In genomic region chr3:182910939-182911781, GRCh38 we compare ENCODE assay signal across 17 cellular contexts.
DNase-seq lines count a peak whose midpoint lies in the region; ATAC-seq and TF ChIP-seq lines count a peak whose summit lies in the region.
"Had no signal": no experiment of that assay in that cellular context is flagged by ENCODE, and none has a peak within 500 bp of the region (broad histone marks: within the 10 kb centered on the region; RNA-seq: fewer than 3 reads in every experiment).

No MANE protein-coding gene starts in this region.

- H3K4me3 ChIP-seq in CD8-positive, alpha-beta memory T cell (ENCODE audit: low read length), result no peak overlapping the region
- no peak overlapping the region for H3K4me3 ChIP-seq in HCT116 (replicated peaks in 1 of 2; ENCODE audit: low read depth in 1 of 2, low read length in 2 of 2)
- H3K4me3 ChIP-seq: HAP-1, tibial nerve had no signal

- intact Hi-C loops in HCT116 (cut with micrococcal nuclease), result no loop called here

- peak overlapping the region; percentile 10 to 95 (median 74) for H3K27ac Mint-ChIP-seq in CD8-positive, alpha-beta memory T cell
- peak overlapping the region; percentile 92 for H3K27ac Mint-ChIP-seq in activated CD8-positive, alpha-beta T cell treated with anti-CD3 and anti-CD28 coated beads, Interleukin-2, amount 10 ng/mL, durations not matched to agents 7 days and 5 days
- H3K27ac Mint-ChIP-seq: endodermal cell had no signal

- H3K9me3 Mint-ChIP-seq in CD8-positive, alpha-beta memory T cell, result no peaks in the 10 kb centered on the region
- no peaks in the 10 kb centered on the region for H3K9me3 Mint-ChIP-seq in activated CD8-positive, alpha-beta T cell treated with anti-CD3 and anti-CD28 coated beads, Interleukin-2, amount 10 ng/mL, durations not matched to agents 7 days and 5 days (ENCODE audit: insufficient read depth)
- H3K9me3 Mint-ChIP-seq: endodermal cell, neural crest cell had no signal

- H3K4me2 ChIP-seq in HCT116 (ENCODE audit: low read length), result peak overlapping the region; percentile 53

- RAD21 ChIA-PET in HCT116 (lab: Charles Lee; ENCODE audit: low non-redundant PET in 1 of 2, low total read pairs in 2 of 2, uncharacterized antibody in 2 of 2, unreplicated experiment in 2 of 2), result no interaction called here

- POLR2A ChIA-PET in CD8-positive, alpha-beta memory T cell (lab: Charles Lee), result interaction anchor here (1.2 to 1.3 kb wide), 2 partner anchors 118 kb away, joined by 4 to 5 read pairs; partner anchors contain the start of gene ATP11B
- POLR2A ChIA-PET in HCT116 (lab: Charles Lee), result no interaction called here
- POLR2A ChIA-PET in activated CD8-positive, alpha-beta T cell treated with anti-CD3 and anti-CD28 coated beads, Interleukin-2, amount 10 ng/mL, durations not matched to agents 7 days and 5 days (lab: Charles Lee), result interaction anchor here (1.0 kb wide), 1 partner anchor 70 kb away, joined by 3 read pairs; no protein-coding TSS in a partner anchor

- H3K9me2 ChIP-seq in HCT116 (ENCODE audit: insufficient read depth), result no peaks in the 10 kb centered on the region

- H3K9ac ChIP-seq in HCT116 (ENCODE audit: low read length), result no peak overlapping the region

- peaks cover 46% of the 10 kb centered on the region for H3K4me1 ChIP-seq in CD8-positive, alpha-beta memory T cell (ENCODE audit: insufficient read depth, low read length)
- H3K4me1 ChIP-seq in HCT116 (ENCODE audit: control insufficient read depth in 1 of 2, insufficient read depth in 2 of 2, low read length in 2 of 2), result peaks cover 20 to 25% of the 10 kb centered on the region in 2 experiments
- H3K4me1 ChIP-seq: BE2C, HAP-1, tibial nerve had no signal

- DNase-seq in CD8-positive, alpha-beta memory T cell, result no peak
- DNase-seq in HCT116 (ENCODE audit: low read depth, low spot score) (no peak), iris pigment epithelial cell (ENCODE audit: low read depth) (peak; percentile 27), 8988T (no peak)
- DNase-seq in activated CD8-positive, alpha-beta T cell treated with anti-CD3 and anti-CD28 coated beads, Interleukin-2, amount 10 ng/mL, durations not matched to agents 7 days and 5 days, result peak; percentile 44
- DNase-seq: BE2C, cerebellar nuclear complex, endodermal cell, hippocampal formation, mesendoderm, NCI-H1436 had no signal

- no peak for TF ChIP-seq CTCF in HCT116 (IDR thresholded peaks at IDR 0.05 in 2 of 3, conservative IDR thresholded peaks at IDR 0.05 in 1 of 3; ENCODE audit: borderline replicate concordance in 1 of 3, insufficient read depth in 1 of 3, low read depth in 2 of 3, low read length in 2 of 3)

- H3K4me1 Mint-ChIP-seq in CD8-positive, alpha-beta memory T cell, result peaks cover 52 to 65% (median 60%) of the 10 kb centered on the region in 3 donors
- H3K4me1 Mint-ChIP-seq in activated CD8-positive, alpha-beta T cell treated with anti-CD3 and anti-CD28 coated beads, Interleukin-2, amount 10 ng/mL, durations not matched to agents 7 days and 5 days (ENCODE audit: low read depth), result peaks cover 66% of the 10 kb centered on the region

- H3K79me2 ChIP-seq in HCT116 (ENCODE audit: insufficient read depth, low read length), result no peaks in the 10 kb centered on the region

- no peak overlapping the region for H3K27ac ChIP-seq in CD8-positive, alpha-beta memory T cell (ENCODE audit: low read depth, low read length)
- peak overlapping the region; percentile 29; the same call in 1 of the 2 replicates for H3K27ac ChIP-seq in HCT116 (ENCODE audit: low read depth, low read length)
- H3K27ac ChIP-seq: tibial nerve, VCaP had no signal

- H3K9me3 ChIP-seq in CD8-positive, alpha-beta memory T cell (ENCODE audit: low read length), result no peaks in the 10 kb centered on the region
- no peaks in the 10 kb centered on the region for H3K9me3 ChIP-seq in HCT116 (ENCODE audit: control insufficient read depth in 1 of 2, insufficient read depth in 1 of 2, low read depth in 1 of 2, low read length in 2 of 2)
- H3K9me3 ChIP-seq: BE2C, HAP-1, tibial nerve had no signal

- H2AFZ ChIP-seq in HCT116 (ENCODE audit: low read depth, low read length, poor library complexity, severe bottlenecking), result no peak overlapping the region

- TF ChIP-seq RAD21 in HCT116 (IDR thresholded peaks at IDR 0.05; ENCODE audit: low read depth), result no peak

- no peak for TF ChIP-seq POLR2A in HCT116 (IDR thresholded peaks at IDR 0.05; ENCODE audit: borderline replicate concordance, extremely low read depth, insufficient read depth, insufficient read length)

- BruUV-seq in HCT116 (replicated peaks; lab: Mats Ljungman, UMichigan), result no TSS peak

- no peaks in the 10 kb centered on the region for H3K36me3 ChIP-seq in CD8-positive, alpha-beta memory T cell (ENCODE audit: insufficient read depth, low read length)
- H3K36me3 ChIP-seq in HCT116 (ENCODE audit: control insufficient read depth in 1 of 2, insufficient read depth in 2 of 2, low read length in 2 of 2), result 0 out of 4 replicates have a peak, but pooled peaks cover 0 to 2% of the 10 kb centered on the region in 2 experiments
- H3K36me3 ChIP-seq: BE2C, HAP-1 had no signal

- no peaks in the 10 kb centered on the region for H3K27me3 Mint-ChIP-seq in CD8-positive, alpha-beta memory T cell
- no peaks in the 10 kb centered on the region for H3K27me3 Mint-ChIP-seq in activated CD8-positive, alpha-beta T cell treated with anti-CD3 and anti-CD28 coated beads, Interleukin-2, amount 10 ng/mL, durations not matched to agents 7 days and 5 days (ENCODE audit: low read depth)

- H4K20me1 ChIP-seq in HCT116 (ENCODE audit: insufficient read depth), result no peaks in the 10 kb centered on the region; the same call in 1 of the 2 replicates

- CTCF ChIA-PET in CD8-positive, alpha-beta memory T cell (lab: Charles Lee), result no interaction called here
- CTCF ChIA-PET in HCT116 (lab: Charles Lee), result no interaction called here
- CTCF ChIA-PET in activated CD8-positive, alpha-beta T cell treated with anti-CD3 and anti-CD28 coated beads, Interleukin-2, amount 10 ng/mL, durations not matched to agents 7 days and 5 days (lab: Charles Lee), result interaction anchor here (0.7 to 3.4 kb wide), 14 partner anchors 8 to 212 kb away, joined by 3 to 16 read pairs (median 4); partner anchors contain the start of gene MCCC1

- peaks cover 0 to 28% (median 3%) of the 10 kb centered on the region in 3 donors for H3K36me3 Mint-ChIP-seq in CD8-positive, alpha-beta memory T cell
- H3K36me3 Mint-ChIP-seq in activated CD8-positive, alpha-beta T cell treated with anti-CD3 and anti-CD28 coated beads, Interleukin-2, amount 10 ng/mL, durations not matched to agents 7 days and 5 days (ENCODE audit: low read depth), result peaks cover 54% of the 10 kb centered on the region

- H3K4me3 Mint-ChIP-seq in CD8-positive, alpha-beta memory T cell, result peak overlapping the region in 4 of 7 donors; percentile 14 to 73 (median 20)
- peak overlapping the region; percentile 39 for H3K4me3 Mint-ChIP-seq in activated CD8-positive, alpha-beta T cell treated with anti-CD3 and anti-CD28 coated beads, Interleukin-2, amount 10 ng/mL, durations not matched to agents 7 days and 5 days
- H3K4me3 Mint-ChIP-seq: endodermal cell, neural crest cell had no signal

- ATAC-seq in HCT116 (peak; percentile 59), GM21576 (IDR thresholded peaks at IDR 0.05; ENCODE audit: unreplicated experiment) (no peak), HG03175 (IDR thresholded peaks at IDR 0.05; ENCODE audit: unreplicated experiment) (no peak)
- ATAC-seq in activated CD8-positive, alpha-beta T cell treated with anti-CD3 and anti-CD28 coated beads, Interleukin-2, amount 10 ng/mL, durations not matched to agents 7 days and 5 days, result peak; percentile 43

- H3K27me3 ChIP-seq in CD8-positive, alpha-beta memory T cell (ENCODE audit: insufficient read depth, low read length, poor library complexity, severe bottlenecking), result no peaks in the 10 kb centered on the region
- H3K27me3 ChIP-seq in HCT116 (ENCODE audit: insufficient read depth, low read length), result no peaks in the 10 kb centered on the region
- H3K27me3 ChIP-seq: BE2C, tibial nerve had no signal

TF ChIP-seq in HCT116, 20 proteins besides CTCF, POLR2A, EP300 and RAD21:
- TF ChIP-seq ELF1 (IDR thresholded peaks at IDR 0.05; ENCODE audit: borderline replicate concordance, low read depth) (no peak), TCF7L2 (IDR thresholded peaks at IDR 0.05; ENCODE audit: borderline replicate concordance, extremely low read depth, insufficient read depth, insufficient read length) (no peak), ATF3 (IDR thresholded peaks at IDR 0.05) (no peak), ZBTB33 (IDR thresholded peaks at IDR 0.05; ENCODE audit: extremely low read depth, insufficient replicate concordance, low read length) (no peak), SIN3A (IDR thresholded peaks at IDR 0.05; ENCODE audit: low read depth) (no peak), YY1 (IDR thresholded peaks at IDR 0.05; ENCODE audit: extremely low read depth, insufficient replicate concordance, low read depth, low read length) (no peak), MAX (IDR thresholded peaks at IDR 0.05) (no peak), SP1 (IDR thresholded peaks at IDR 0.05; ENCODE audit: low read depth) (no peak), FOSL1 (IDR thresholded peaks at IDR 0.05; ENCODE audit: low read depth) (no peak), EGR1 (IDR thresholded peaks at IDR 0.05; ENCODE audit: low read depth) (no peak)
TF ChIP-seq in HCT116: peak in this region for 0.

Comparison
In these comparisons a context has a peak if more than half of its experiments do, and no peak if none do; other contexts are left out.
1. DNase-seq: peak in activated CD8-positive, alpha-beta T cell treated with anti-CD3 and anti-CD28 coated beads, Interleukin-2, amount 10 ng/mL, durations not matched to agents 7 days and 5 days (single experiment) and iris pigment epithelial cell (single experiment); none in CD8-positive, alpha-beta memory T cell (0 of 5), HCT116 (single experiment) and 8988T (single experiment).
2. ATAC-seq: peak in HCT116 (single experiment) and activated CD8-positive, alpha-beta T cell treated with anti-CD3 and anti-CD28 coated beads, Interleukin-2, amount 10 ng/mL, durations not matched to agents 7 days and 5 days (single experiment); none in GM21576 (single experiment) and HG03175 (single experiment).